In genomic region chr12:57724936-57725740, GRCh38 we compare ENCODE assay signal across 10 cellular contexts. TPM values are rescaled to one million over a fixed set of nuclear protein-coding genes. Genes with fewer than 3 reads are reported as not detected.
DNase-seq lines count a peak whose midpoint lies in the region; ATAC-seq, FAIRE-seq and TF ChIP-seq lines count a peak whose summit lies in the region.
"Had no signal": no experiment of that assay in that cellular context is flagged by ENCODE, and none has a peak within 500 bp of the region (broad histone marks: within the 10 kb centered on the region; RNA-seq: fewer than 3 reads in every experiment).

No MANE protein-coding gene starts in this region.

- peaks cover 0 to 22% (median 8%) of the 10 kb centered on the region in 4 donors for H3K4me1 Mint-ChIP-seq in CD4-positive, CD25-positive, alpha-beta regulatory T cell
- H3K4me1 Mint-ChIP-seq in T-helper 17 cell, result peaks cover 35% of the 10 kb centered on the region
- peaks cover 13 to 28% (median 17%) of the 10 kb centered on the region in 7 donors for H3K4me1 Mint-ChIP-seq in naive thymus-derived CD4-positive, alpha-beta T cell
- H3K4me1 Mint-ChIP-seq in Calu3 (ENCODE audit: low read depth, unreplicated experiment), result peaks cover 11% of the 10 kb centered on the region

- no peaks in the 10 kb centered on the region for H3K27me3 ChIP-seq in CD4-positive, CD25-positive, alpha-beta regulatory T cell (ENCODE audit: control insufficient read depth, insufficient read depth, low read length)
- H3K27me3 ChIP-seq in DOHH2 (ENCODE audit: control insufficient read depth, low read length), result no peaks in the 10 kb centered on the region
- no peaks in the 10 kb centered on the region for H3K27me3 ChIP-seq in naive thymus-derived CD4-positive, alpha-beta T cell (ENCODE audit: control insufficient read depth in 2 of 2, insufficient read depth in 2 of 2, low read length in 2 of 2)
- no peaks in the 10 kb centered on the region for H3K27me3 ChIP-seq in prostate gland (replicated peaks; ENCODE audit: insufficient read depth)

- CTCF ChIA-PET in naive thymus-derived CD4-positive, alpha-beta T cell (lab: Charles Lee), result no interaction called here
- CTCF ChIA-PET in Calu3 (lab: Charles Lee), result interaction anchor here (0.6 to 1.5 kb wide), 5 partner anchors 10 to 382 kb away, joined by 3 to 18 read pairs (median 4); partner anchors contain the start of gene TSPAN31

- peaks cover 15% of the 10 kb centered on the region for H3K36me3 Mint-ChIP-seq in CD4-positive, CD25-positive, alpha-beta regulatory T cell
- H3K36me3 Mint-ChIP-seq in T-helper 17 cell (ENCODE audit: low read depth), result peaks cover 12% of the 10 kb centered on the region
- H3K36me3 Mint-ChIP-seq in naive thymus-derived CD4-positive, alpha-beta T cell, result peaks cover 0 to 24% (median 17%) of the 10 kb centered on the region in 5 donors
- H3K36me3 Mint-ChIP-seq in Calu3 (ENCODE audit: insufficient read depth, unreplicated experiment), result peaks cover 35% of the 10 kb centered on the region

- no peak for TF ChIP-seq CTCF in DOHH2 (IDR thresholded peaks at IDR 0.05; ENCODE audit: low read depth, low read length, poor library complexity, severe bottlenecking)
- TF ChIP-seq CTCF in prostate gland (IDR thresholded peaks at IDR 0.05), result no peak
- no peak for TF ChIP-seq CTCF in Calu3 (IDR thresholded peaks at IDR 0.05; ENCODE audit: unreplicated experiment)

- H3K4me3 ChIP-seq in CD4-positive, CD25-positive, alpha-beta regulatory T cell (ENCODE audit: low read depth, low read length), result no peak overlapping the region
- H3K4me3 ChIP-seq in DOHH2 (ENCODE audit: low read length) (no peak overlapping the region), prostate gland (no peak overlapping the region)
- no peak overlapping the region for H3K4me3 ChIP-seq in naive thymus-derived CD4-positive, alpha-beta T cell (ENCODE audit: low read length)

- POLR2A ChIA-PET in naive thymus-derived CD4-positive, alpha-beta T cell (lab: Charles Lee), result interaction anchor here (0.7 to 0.8 kb wide), 2 partner anchors 10 to 1542 kb away, joined by 4 to 14 read pairs; no protein-coding TSS in a partner anchor

- H3K9me3 ChIP-seq in CD4-positive, CD25-positive, alpha-beta regulatory T cell (ENCODE audit: control insufficient read depth in 2 of 2, low read length in 2 of 2), result no peaks in the 10 kb centered on the region
- no peaks in the 10 kb centered on the region for H3K9me3 ChIP-seq in DOHH2 (ENCODE audit: control insufficient read depth, insufficient read depth, low read length)
- H3K9me3 ChIP-seq in T-helper 17 cell (ENCODE audit: control insufficient read depth, low read length, poor library complexity, severe bottlenecking), result no peaks in the 10 kb centered on the region
- H3K9me3 ChIP-seq in naive thymus-derived CD4-positive, alpha-beta T cell (ENCODE audit: control insufficient read depth in 2 of 3, low read length in 3 of 3), result no peaks in the 10 kb centered on the region
- H3K9me3 ChIP-seq in prostate gland, result no peaks in the 10 kb centered on the region

- no peak for TF ChIP-seq POLR2A in prostate gland (IDR thresholded peaks at IDR 0.05)

- H3K27ac Mint-ChIP-seq in CD4-positive, CD25-positive, alpha-beta regulatory T cell, result peak overlapping the region; percentile 66 to 74 (median 69)
- H3K27ac Mint-ChIP-seq in T-helper 17 cell, result peak overlapping the region; percentile 80
- H3K27ac Mint-ChIP-seq in naive thymus-derived CD4-positive, alpha-beta T cell, result peak overlapping the region; percentile 30 to 92 (median 76)
- no peak overlapping the region for H3K27ac Mint-ChIP-seq in Calu3 (ENCODE audit: unreplicated experiment)

- H3K79me2 ChIP-seq in DOHH2 (ENCODE audit: control insufficient read depth, low read length), result no peaks in the 10 kb centered on the region

- peaks cover 5% of the 10 kb centered on the region for H3K27me3 Mint-ChIP-seq in CD4-positive, CD25-positive, alpha-beta regulatory T cell
- H3K27me3 Mint-ChIP-seq in T-helper 17 cell, result no peaks in the 10 kb centered on the region
- H3K27me3 Mint-ChIP-seq in naive thymus-derived CD4-positive, alpha-beta T cell, result no peaks in the 10 kb centered on the region
- peaks cover 55% of the 10 kb centered on the region for H3K27me3 Mint-ChIP-seq in Calu3 (ENCODE audit: unreplicated experiment)

- ATAC-seq in CD4-positive, CD25-positive, alpha-beta regulatory T cell (ENCODE audit: low read depth in 2 of 2), result no peak
- ATAC-seq in T-helper 17 cell, result peak; percentile 5
- no peak for ATAC-seq in naive thymus-derived CD4-positive, alpha-beta T cell

- H3K9me3 Mint-ChIP-seq in CD4-positive, CD25-positive, alpha-beta regulatory T cell, result no peaks in the 10 kb centered on the region
- peaks cover 0 to 1% (median 0%) of the 10 kb centered on the region in 11 donors for H3K9me3 Mint-ChIP-seq in naive thymus-derived CD4-positive, alpha-beta T cell
- no peaks in the 10 kb centered on the region for H3K9me3 Mint-ChIP-seq in Calu3 (ENCODE audit: low read depth, unreplicated experiment)
- H3K9me3 Mint-ChIP-seq: T-helper 1 cell treated with Interleukin-12 subunit alpha and Interleukin-12 subunit beta and Interleukin-4 antibody, amounts not matched to agents 30 μg/mL and 1 μg/mL, for 36 hours had no signal

- no peaks in the 10 kb centered on the region for H3K9me2 ChIP-seq in DOHH2 (replicated peaks; ENCODE audit: control insufficient read depth, low read length)

- peak overlapping the region; percentile 13; the same call in 1 of the 2 replicates for H3K4me2 ChIP-seq in DOHH2 (ENCODE audit: low read length)

- intact Hi-C loops in naive thymus-derived CD4-positive, alpha-beta T cell (cut with micrococcal nuclease), result loop anchor here in 1 of 2 donors (1.0 kb wide), 1 partner anchor 16 kb away; no protein-coding TSS in a partner anchor
- intact Hi-C loops in prostate gland (cut with DNase I), result no loop called here
- intact Hi-C loops in Calu3 (cut with micrococcal nuclease; ENCODE audit: unreplicated experiment), result no loop called here

- H3F3A ChIP-seq in DOHH2 (ENCODE audit: control insufficient read depth, insufficient read depth), result peaks cover 11% of the 10 kb centered on the region; the same call in 1 of the 2 replicates

- BruUV-seq in Calu3 (replicated peaks; lab: Mats Ljungman, UMichigan), result no TSS peak

- H3K36me3 ChIP-seq in CD4-positive, CD25-positive, alpha-beta regulatory T cell (ENCODE audit: control insufficient read depth, insufficient read depth, low read length), result peaks cover 41% of the 10 kb centered on the region
- H3K36me3 ChIP-seq in DOHH2 (ENCODE audit: control insufficient read depth, low read length), result peaks cover 32% of the 10 kb centered on the region
- H3K36me3 ChIP-seq in naive thymus-derived CD4-positive, alpha-beta T cell (ENCODE audit: control insufficient read depth in 2 of 3, insufficient read depth in 3 of 3, low read length in 3 of 3), result peaks cover 2 to 57% (median 21%) of the 10 kb centered on the region in 3 experiments
- peaks cover 0 to 10% of the 10 kb centered on the region in 2 donors for H3K36me3 ChIP-seq in prostate gland

- 56% methylated on average over 11 of the region's 11 CpGs for WGBS in prostate gland

- peaks cover 4% of the 10 kb centered on the region for H3K4me1 ChIP-seq in CD4-positive, CD25-positive, alpha-beta regulatory T cell (ENCODE audit: control insufficient read depth, insufficient read depth, low read length, poor library complexity, severe bottlenecking)
- H3K4me1 ChIP-seq in DOHH2 (ENCODE audit: control insufficient read depth, low read length), result peaks cover 15% of the 10 kb centered on the region
- H3K4me1 ChIP-seq in naive thymus-derived CD4-positive, alpha-beta T cell (ENCODE audit: control insufficient read depth in 2 of 2, insufficient read depth in 2 of 2, low read length in 2 of 2), result no peaks in the 10 kb centered on the region
- no peaks in the 10 kb centered on the region for H3K4me1 ChIP-seq in prostate gland (replicated peaks)

- DNase-seq in CD4-positive, CD25-positive, alpha-beta regulatory T cell, result no peak
- DNase-seq in T-helper 17 cell (no peak), prostate gland (ENCODE audit: low spot score) (no peak), GM19239 (ENCODE audit: insufficient read length, low spot score) (no peak), Calu3 (no peak)
- peak in 1 of 9 donors; percentile 18 for DNase-seq in naive thymus-derived CD4-positive, alpha-beta T cell

- no peak for FAIRE-seq in GM19239 (lab: Jason Lieb, UNC)
- FAIRE-seq: frontal cortex, kidney had no signal

- no peaks in the 10 kb centered on the region for H4K20me1 ChIP-seq in DOHH2 (ENCODE audit: control insufficient read depth, insufficient read depth, low read depth, low read length)

- H3K27ac ChIP-seq in CD4-positive, CD25-positive, alpha-beta regulatory T cell (ENCODE audit: insufficient read depth, low read length, poor library complexity, severe bottlenecking), result no peak overlapping the region
- H3K27ac ChIP-seq in DOHH2 (ENCODE audit: low read depth, low read length), result no peak overlapping the region
- peak overlapping the region; percentile 3 for H3K27ac ChIP-seq in naive thymus-derived CD4-positive, alpha-beta T cell (ENCODE audit: low read depth, low read length)
- H3K27ac ChIP-seq in prostate gland, result no peak overlapping the region

- no peak overlapping the region for H3K4me3 Mint-ChIP-seq in CD4-positive, CD25-positive, alpha-beta regulatory T cell
- H3K4me3 Mint-ChIP-seq in T-helper 17 cell, result no peak overlapping the region
- H3K4me3 Mint-ChIP-seq in naive thymus-derived CD4-positive, alpha-beta T cell, result no peak overlapping the region
- H3K4me3 Mint-ChIP-seq in Calu3 (ENCODE audit: low read depth, unreplicated experiment), result no peak overlapping the region
- H3K4me3 Mint-ChIP-seq: T-helper 1 cell treated with Interleukin-12 subunit alpha and Interleukin-12 subunit beta and Interleukin-4 antibody, amounts not matched to agents 30 μg/mL and 1 μg/mL, for 36 hours had no signal

RNA-seq across cellular contexts. Expression of gene AGAP2, which starts 13.4 kb away (rescaled TPM):
- total RNA-seq in CD4-positive, CD25-positive, alpha-beta regulatory T cell, result 60.3 TPM
- 1 to 10 TPM; 4.4 to 7.7 (median 5.6) TPM for polyA plus RNA-seq in CD4-positive, CD25-positive, alpha-beta regulatory T cell
- total RNA-seq in T-helper 17 cell (10 to 100 TPM; 46.5 to 57.6 TPM), prostate gland (1 to 10 TPM in 1 of 2 donors, under 1 TPM in 1; 0.82 to 4.2 TPM), Calu3 (2022) (0.57 and 0.59 TPM in 2 replicates)
- 10 to 100 TPM; 33.9 to 66.7 (median 60.4) TPM for total RNA-seq in naive thymus-derived CD4-positive, alpha-beta T cell
- polyA plus RNA-seq in naive thymus-derived CD4-positive, alpha-beta T cell, result 1 to 10 TPM; 3.0 to 6.0 TPM

RNA-seq across cellular contexts. Expression of gene TSPAN31, which starts 19.7 kb away (rescaled TPM):
- total RNA-seq in CD4-positive, CD25-positive, alpha-beta regulatory T cell, result 8.7 TPM
- polyA plus RNA-seq in CD4-positive, CD25-positive, alpha-beta regulatory T cell, result 10 to 100 TPM; 38.4 to 48.9 (median 39.6) TPM
- total RNA-seq in T-helper 17 cell (10 to 100 TPM in 1 of 2 donors, 1 to 10 TPM in 1; 9.6 to 11.8 TPM), prostate gland (100 to 1,000 TPM in 1 of 2 donors, 10 to 100 TPM in 1; 40.4 to 127 TPM), Calu3 (2022) (40.2 and 46.7 TPM in 2 replicates)
- total RNA-seq in naive thymus-derived CD4-positive, alpha-beta T cell, result 10 to 100 TPM; 12.3 to 23.9 (median 20.3) TPM
- polyA plus RNA-seq in naive thymus-derived CD4-positive, alpha-beta T cell, result 10 to 100 TPM; 50.1 to 50.5 TPM

RNA-seq across cellular contexts. Expression of gene CDK4, which starts 27.0 kb away (rescaled TPM):
- total RNA-seq in CD4-positive, CD25-positive, alpha-beta regulatory T cell, result 17.5 TPM
- 10 to 100 TPM; 62.2 to 90.3 (median 69.7) TPM for polyA plus RNA-seq in CD4-positive, CD25-positive, alpha-beta regulatory T cell
- total RNA-seq in T-helper 17 cell (10 to 100 TPM; 20.8 to 21.3 TPM), prostate gland (100 to 1,000 TPM in 1 of 2 donors, 10 to 100 TPM in 1; 97.5 to 103 TPM), Calu3 (2022) (188 and 199 TPM in 2 replicates)
- total RNA-seq in naive thymus-derived CD4-positive, alpha-beta T cell, result 100 to 1,000 TPM in 1 of 5 experiments, 10 to 100 TPM in 4; 23.8 to 108 (median 42.9) TPM
- 100 to 1,000 TPM in 1 of 2 donors, 10 to 100 TPM in 1; 77.6 to 105 TPM for polyA plus RNA-seq in naive thymus-derived CD4-positive, alpha-beta T cell

RNA-seq across cellular contexts. Expression of gene MARCHF9, which starts 29.8 kb away (rescaled TPM):
- total RNA-seq in CD4-positive, CD25-positive, alpha-beta regulatory T cell, result 35.4 TPM
- 1 to 10 TPM; 2.2 to 4.5 (median 3.8) TPM for polyA plus RNA-seq in CD4-positive, CD25-positive, alpha-beta regulatory T cell
- total RNA-seq in T-helper 17 cell (10 to 100 TPM; 45.3 to 62.4 TPM), prostate gland (10 to 100 TPM; 11.1 to 13.2 TPM), Calu3 (2022) (39.0 and 42.4 TPM in 2 replicates)
- total RNA-seq in naive thymus-derived CD4-positive, alpha-beta T cell, result 10 to 100 TPM; 27.8 to 61.7 (median 44.4) TPM
- 1 to 10 TPM; 3.2 to 6.6 TPM for polyA plus RNA-seq in naive thymus-derived CD4-positive, alpha-beta T cell

RNA-seq across cellular contexts. Expression of gene OS9, which starts 31.2 kb away (rescaled TPM):
- total RNA-seq in CD4-positive, CD25-positive, alpha-beta regulatory T cell, result 151 TPM
- 10 to 100 TPM; 59.2 to 72.4 (median 63.1) TPM for polyA plus RNA-seq in CD4-positive, CD25-positive, alpha-beta regulatory T cell
- total RNA-seq in T-helper 17 cell (100 to 1,000 TPM; 138 to 142 TPM), prostate gland (100 to 1,000 TPM; 210 to 321 TPM), Calu3 (2022) (221 and 258 TPM in 2 replicates)
- total RNA-seq in naive thymus-derived CD4-positive, alpha-beta T cell, result 100 to 1,000 TPM; 139 to 175 (median 171) TPM
- 10 to 100 TPM; 59.5 to 70.6 TPM for polyA plus RNA-seq in naive thymus-derived CD4-positive, alpha-beta T cell

Comparison
In these comparisons a context has a peak if more than half of its experiments do, and no peak if none do; other contexts are left out.
1. RNA of gene AGAP2, which starts 13.4 kb away (total RNA-seq): 33.9 to 66.7 TPM in naive thymus-derived CD4-positive, alpha-beta T cell, 60.3 TPM in CD4-positive, CD25-positive, alpha-beta regulatory T cell (single experiment) and 46.5 to 57.6 TPM in T-helper 17 cell; 0.82 to 4.2 TPM in prostate gland and 0.57 to 0.59 TPM in Calu3; every median in the first group is over 4 times any median in the second.